16 cellular contexts compared by ENCODE assay signal in the genomic region with DNA sequence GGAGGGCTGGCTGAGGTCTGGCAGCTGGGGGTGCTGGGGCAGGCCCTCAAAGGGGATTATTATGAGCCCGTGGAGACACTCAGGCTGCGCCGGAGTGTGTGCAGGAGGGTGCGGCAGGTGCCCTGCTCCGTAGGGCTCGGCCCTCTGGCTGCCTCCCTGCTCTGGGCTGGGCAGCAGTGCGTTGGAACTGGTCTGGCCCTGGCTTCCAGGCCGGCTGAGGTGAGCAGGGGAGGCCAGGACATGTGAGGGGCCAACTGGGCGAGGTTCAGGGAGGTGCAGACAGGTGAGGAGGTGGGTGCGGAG. TPM values are rescaled to one million over a fixed set of nuclear protein-coding genes. Genes with fewer than 3 reads are reported as not detected.
DNase-seq lines count a peak whose midpoint lies in the region; ATAC-seq and TF ChIP-seq lines count a peak whose summit lies in the region.
"Had no signal": no experiment of that assay in that cellular context is flagged by ENCODE, and none has a peak within 500 bp of the region (broad histone marks: within the 10 kb centered on the region; RNA-seq: fewer than 3 reads in every experiment).

No MANE protein-coding gene starts in this region.

- H3K27me3 ChIP-seq in heart right ventricle (peaks cover 0 to 10% (median 0%) of the 10 kb centered on the region in 7 donors), psoas muscle (ENCODE audit: insufficient read depth in 3 of 3, low read length in 2 of 3) (no peaks in the 10 kb centered on the region), uterus (no peaks in the 10 kb centered on the region)

- no peak for TF ChIP-seq POLR2A in uterus (IDR thresholded peaks at IDR 0.05)

- peaks cover 15% of the 10 kb centered on the region for H3K27me3 Mint-ChIP-seq in glutamatergic neuron (ENCODE audit: unreplicated experiment)
- H3K27me3 Mint-ChIP-seq in activated CD4-positive, alpha-beta T cell treated with anti-CD3 and anti-CD28 coated beads, Interleukin-2, amount 10 ng/mL, durations not matched to agents 24 days and 14 days, result no peaks in the 10 kb centered on the region
- H3K27me3 Mint-ChIP-seq: activated CD4-positive, alpha-beta memory T cell treated with anti-CD3 and anti-CD28 coated beads, Interleukin-2, amount 10 ng/mL, durations not matched to agents 7 days and 5 days; brain had no signal

- no peaks in the 10 kb centered on the region for H3K36me3 Mint-ChIP-seq in glutamatergic neuron (ENCODE audit: unreplicated experiment)
- H3K36me3 Mint-ChIP-seq in activated CD4-positive, alpha-beta T cell treated with anti-CD3 and anti-CD28 coated beads, Interleukin-2, amount 10 ng/mL, durations not matched to agents 24 days and 14 days (ENCODE audit: low read depth), result peaks cover 3% of the 10 kb centered on the region
- H3K36me3 Mint-ChIP-seq: brain had no signal

- peaks cover 12% of the 10 kb centered on the region for H3K9me3 Mint-ChIP-seq in glutamatergic neuron (ENCODE audit: unreplicated experiment)
- no peaks in the 10 kb centered on the region for H3K9me3 Mint-ChIP-seq in activated CD4-positive, alpha-beta T cell treated with anti-CD3 and anti-CD28 coated beads, Interleukin-2, amount 10 ng/mL, durations not matched to agents 24 days and 14 days
- H3K9me3 Mint-ChIP-seq: activated CD4-positive, alpha-beta memory T cell treated with anti-CD3 and anti-CD28 coated beads, Interleukin-2, amount 10 ng/mL, durations not matched to agents 7 days and 5 days; brain had no signal

- H3K4me3 ChIP-seq in heart right ventricle, result no peak overlapping the region
- H3K4me3 ChIP-seq in psoas muscle, result no peak overlapping the region
- H3K4me3 ChIP-seq in uterus, result no peak overlapping the region
- H3K4me3 ChIP-seq: lung had no signal

- no peak for DNase-seq in heart right ventricle
- no peak for DNase-seq in Right ventricle myocardium superior
- no peak for DNase-seq in glutamatergic neuron
- no peak for DNase-seq in psoas muscle
- no peak for DNase-seq in uterus
- no peak for DNase-seq in activated CD4-positive, alpha-beta T cell treated with anti-CD3 and anti-CD28 coated beads, Interleukin-2, amount 10 ng/mL, durations not matched to agents 24 days and 14 days
- no peak for DNase-seq in hippocampal formation (lab: John Stamatoyannopoulos, UW)
- DNase-seq: ACHN; activated CD4-positive, alpha-beta memory T cell treated with anti-CD3 and anti-CD28 coated beads, Interleukin-2, amount 10 ng/mL, durations not matched to agents 7 days and 5 days; activated gamma-delta T cell; head of caudate nucleus; NCI-H69 had no signal

- intact Hi-C loops in heart right ventricle (cut with DNase I) (loop anchor here in 6 of 10 donors (2.0 to 10.0 kb wide), 4 partner anchors 30 to 536 kb away; partner anchors contain the start of gene PIP5K1C (in 3 of the 6)), Right ventricle myocardium superior (cut with DNase I) (loop anchor here (5.0 kb wide), 1 partner anchor 33 kb away; the partner anchor contains the start of gene PIP5K1C), psoas muscle (cut with DNase I) (no loop called here), uterus (cut with DNase I; ENCODE audit: low total_unique reads) (no loop called here)
- intact Hi-C loops in activated CD4-positive, alpha-beta T cell treated with anti-CD3 and anti-CD28 coated beads, Interleukin-2, amount 10 ng/mL, durations not matched to agents 24 days and 14 days (cut with micrococcal nuclease), result no loop called here

- no peak for TF ChIP-seq CTCF in heart right ventricle (IDR thresholded peaks at IDR 0.05)
- TF ChIP-seq CTCF in glutamatergic neuron (IDR thresholded peaks at IDR 0.05; ENCODE audit: partially characterized antibody, unreplicated experiment), result no peak
- TF ChIP-seq CTCF in psoas muscle (IDR thresholded peaks at IDR 0.05), result no peak
- no peak for TF ChIP-seq CTCF in uterus (IDR thresholded peaks at IDR 0.05)

- H3K36me3 ChIP-seq in heart right ventricle (peaks cover 0 to 29% (median 2%) of the 10 kb centered on the region in 9 donors), psoas muscle (ENCODE audit: insufficient read depth in 1 of 2, low read depth in 1 of 2) (peaks cover 0 to 12% of the 10 kb centered on the region in 2 donors), uterus (no peaks in the 10 kb centered on the region)

- H3K27ac Mint-ChIP-seq in glutamatergic neuron (ENCODE audit: unreplicated experiment), result peak overlapping the region; percentile 73
- no peak overlapping the region for H3K27ac Mint-ChIP-seq in activated CD4-positive, alpha-beta T cell treated with anti-CD3 and anti-CD28 coated beads, Interleukin-2, amount 10 ng/mL, durations not matched to agents 24 days and 14 days
- H3K27ac Mint-ChIP-seq: activated CD4-positive, alpha-beta memory T cell treated with anti-CD3 and anti-CD28 coated beads, Interleukin-2, amount 10 ng/mL, durations not matched to agents 7 days and 5 days had no signal

- no peak overlapping the region for H3K4me3 Mint-ChIP-seq in glutamatergic neuron (ENCODE audit: unreplicated experiment)
- H3K4me3 Mint-ChIP-seq in activated CD4-positive, alpha-beta T cell treated with anti-CD3 and anti-CD28 coated beads, Interleukin-2, amount 10 ng/mL, durations not matched to agents 24 days and 14 days, result no peak overlapping the region
- H3K4me3 Mint-ChIP-seq: activated CD4-positive, alpha-beta memory T cell treated with anti-CD3 and anti-CD28 coated beads, Interleukin-2, amount 10 ng/mL, durations not matched to agents 7 days and 5 days; brain had no signal

- no peak for ATAC-seq in heart right ventricle
- ATAC-seq in Right ventricle myocardium superior (ENCODE audit: poor library complexity), result no peak
- no peak for ATAC-seq in psoas muscle
- ATAC-seq in GM18867 (IDR thresholded peaks at IDR 0.05; ENCODE audit: unreplicated experiment), result no peak

- peaks cover 22% of the 10 kb centered on the region for H3K4me1 Mint-ChIP-seq in glutamatergic neuron (ENCODE audit: low read depth, unreplicated experiment)
- H3K4me1 Mint-ChIP-seq in activated CD4-positive, alpha-beta T cell treated with anti-CD3 and anti-CD28 coated beads, Interleukin-2, amount 10 ng/mL, durations not matched to agents 24 days and 14 days, result peaks cover 7% of the 10 kb centered on the region

- H3K4me1 ChIP-seq in heart right ventricle (peaks cover 24 to 79% (median 60%) of the 10 kb centered on the region in 9 donors), psoas muscle (peaks cover 36% of the 10 kb centered on the region), uterus (peaks cover 13 to 38% of the 10 kb centered on the region in 2 donors)

- WGBS in heart right ventricle, 2 donors, result 78 to 84% methylated on average over 10 of the region's 10 CpGs
- 60 to 69% (median 69%) methylated on average over 10 of the region's 10 CpGs for WGBS in psoas muscle, 3 donors

- H3K9me3 ChIP-seq in heart right ventricle (peaks cover 0 to 6% (median 0%) of the 10 kb centered on the region in 11 donors), psoas muscle (no peaks in the 10 kb centered on the region), uterus (no peaks in the 10 kb centered on the region)

- H3K27ac ChIP-seq in heart right ventricle, result peak overlapping the region; percentile 90 to 100 (median 99)
- peak overlapping the region; percentile 80 for H3K27ac ChIP-seq in psoas muscle
- H3K27ac ChIP-seq in uterus, result peak overlapping the region; percentile 95 to 98

RNA-seq across cellular contexts. Expression of gene PIP5K1C, which starts 31.2 kb away (rescaled TPM):
- total RNA-seq in heart right ventricle (10 to 100 TPM; 28.2 to 46.6 (median 36.3) TPM), Right ventricle myocardium superior (31.6 TPM), glutamatergic neuron (ENCODE audit: unreplicated experiment) (169 TPM), psoas muscle (10 to 100 TPM; 13.5 to 22.4 (median 17.9) TPM), uterus (10 to 100 TPM in 3 of 4 donors, 1 to 10 TPM in 1; 6.2 to 77.5 (median 33.2) TPM)
- polyA plus RNA-seq in heart right ventricle (10 to 100 TPM; 18.3 to 18.9 TPM), psoas muscle (10 to 100 TPM in 1 of 3 donors, 1 to 10 TPM in 2; 8.7 to 20.7 (median 9.9) TPM)
- 21.4 and 22.5 TPM in 2 replicates for total RNA-seq in activated CD4-positive, alpha-beta T cell treated with anti-CD3 and anti-CD28 coated beads, Interleukin-2, amount 10 ng/mL, durations not matched to agents 24 days and 14 days

RNA-seq across cellular contexts. Expression of gene TJP3, which starts 39.1 kb away (rescaled TPM):
- total RNA-seq in heart right ventricle (under 1 TPM in 3 of 10 donors, not detected in 7; 0.15 to 0.49 (median 0.34) TPM), Right ventricle myocardium superior (not detected), glutamatergic neuron (ENCODE audit: unreplicated experiment) (3.1 TPM), psoas muscle (1 to 10 TPM in 1 of 4 donors, under 1 TPM in 2, not detected in 1; 0.49 to 2.7 (median 0.99) TPM), uterus (1 to 10 TPM in 3 of 4 donors, under 1 TPM in 1; 0.37 to 7.4 (median 3.9) TPM)
- polyA plus RNA-seq in heart right ventricle (under 1 TPM in 1 of 2 donors, not detected in 1; 0.06 TPM), psoas muscle (under 1 TPM; 0.21 to 0.46 (median 0.32) TPM)
- total RNA-seq in activated CD4-positive, alpha-beta T cell treated with anti-CD3 and anti-CD28 coated beads, Interleukin-2, amount 10 ng/mL, durations not matched to agents 24 days and 14 days, result 0.09 TPM in 1 of 2 replicates, not detected in the other
- total RNA-seq: pulmonary artery endothelial cell had no signal

RNA-seq across cellular contexts. Expression of gene CACTIN, which starts 42.5 kb away (rescaled TPM):
- total RNA-seq in heart right ventricle (10 to 100 TPM in 9 of 10 donors, 1 to 10 TPM in 1; 9.7 to 15.8 (median 12.1) TPM), Right ventricle myocardium superior (13.7 TPM), glutamatergic neuron (ENCODE audit: unreplicated experiment) (29.7 TPM), psoas muscle (10 to 100 TPM; 15.2 to 21.4 (median 18.2) TPM), uterus (10 to 100 TPM in 3 of 4 donors, 1 to 10 TPM in 1; 6.8 to 28.4 (median 20.7) TPM)
- polyA plus RNA-seq in heart right ventricle (10 to 100 TPM; 15.8 to 17.6 TPM), psoas muscle (10 to 100 TPM; 11.8 to 20.5 (median 15.8) TPM)
- 37.4 and 39.6 TPM in 2 replicates for total RNA-seq in activated CD4-positive, alpha-beta T cell treated with anti-CD3 and anti-CD28 coated beads, Interleukin-2, amount 10 ng/mL, durations not matched to agents 24 days and 14 days

Comparison
In these comparisons a context has a peak if more than half of its experiments do, and no peak if none do; other contexts are left out.
1. intact Hi-C loops: an anchor here in heart right ventricle (2.0 to 10.0 kb wide) and Right ventricle myocardium superior (5.0 kb wide); none called in psoas muscle, uterus and activated CD4-positive, alpha-beta T cell treated with anti-CD3 and anti-CD28 coated beads, Interleukin-2, amount 10 ng/mL, durations not matched to agents 24 days and 14 days.